In genomic region chr19:2603320-2603719, GRCh38 we compare ENCODE assay signal across 8 cellular contexts.
DNase-seq lines count a peak whose midpoint lies in the region; ATAC-seq and TF ChIP-seq lines count a peak whose summit lies in the region.

No MANE protein-coding gene starts in this region.

- no peaks in the 10 kb centered on the region for H3K9me3 ChIP-seq in left ventricle myocardium inferior (replicated peaks)

- TF ChIP-seq CTCF in left ventricle myocardium inferior (IDR thresholded peaks at IDR 0.05; ENCODE audit: borderline replicate concordance) = no peak

- H3K27ac ChIP-seq in left ventricle myocardium inferior (replicated peaks) = peak overlapping the region; percentile 91

- H3K27me3 ChIP-seq in left ventricle myocardium inferior (ENCODE audit: low read depth) = no peaks in the 10 kb centered on the region

- H3K36me3 ChIP-seq in left ventricle myocardium inferior = no peaks in the 10 kb centered on the region

- no peak overlapping the region for H3K27ac Mint-ChIP-seq in T-helper 2 cell treated with Interferon-gamma antibody and Interleukin-4, amounts not matched to agents 5 μg/mL and 100 μg/mL, for 36 hours

- DNase-seq in ELR (ENCODE audit: low read depth) (peak; percentile 42), astrocyte of the hippocampus (ENCODE audit: low read depth, low spot score) (peak; percentile 94), left ventricle myocardium inferior (peak; percentile 61), skeletal muscle cell (ENCODE audit: low read depth) (no peak), Ammon's horn (ENCODE audit: low spot score) (no peak)
- no peak for DNase-seq in T-helper 2 cell treated with Interferon-gamma antibody and Interleukin-4, amounts not matched to agents 5 μg/mL and 100 μg/mL, for 36 hours (ENCODE audit: low spot score)

- intact Hi-C loops in left ventricle myocardium inferior (cut with micrococcal nuclease) = no loop called here

- H3K4me1 Mint-ChIP-seq in T-helper 2 cell treated with Interferon-gamma antibody and Interleukin-4, amounts not matched to agents 5 μg/mL and 100 μg/mL, for 36 hours (ENCODE audit: low read depth) = peaks cover 18% of the 10 kb centered on the region

- H3K4me3 ChIP-seq in left ventricle myocardium inferior = peak overlapping the region; percentile 45
- H3K4me3 ChIP-seq in skeletal muscle cell (ENCODE audit: low read depth, low read length) = peak overlapping the region; percentile 11

- H3K36me3 Mint-ChIP-seq in T-helper 2 cell treated with Interferon-gamma antibody and Interleukin-4, amounts not matched to agents 5 μg/mL and 100 μg/mL, for 36 hours (ENCODE audit: low read depth) = no peaks in the 10 kb centered on the region

- no peak for ATAC-seq in HG03354 (IDR thresholded peaks at IDR 0.05; ENCODE audit: poor library complexity, severe bottlenecking, unreplicated experiment)
- ATAC-seq in HG03039 (IDR thresholded peaks at IDR 0.05; ENCODE audit: unreplicated experiment) = no peak

- peaks cover 52% of the 10 kb centered on the region for H3K4me1 ChIP-seq in left ventricle myocardium inferior

- H3K9me3 Mint-ChIP-seq in T-helper 2 cell treated with Interferon-gamma antibody and Interleukin-4, amounts not matched to agents 5 μg/mL and 100 μg/mL, for 36 hours = no peaks in the 10 kb centered on the region

- H3K27me3 Mint-ChIP-seq in T-helper 2 cell treated with Interferon-gamma antibody and Interleukin-4, amounts not matched to agents 5 μg/mL and 100 μg/mL, for 36 hours (ENCODE audit: low read depth) = peaks cover 26% of the 10 kb centered on the region

- H3K4me3 Mint-ChIP-seq in T-helper 2 cell treated with Interferon-gamma antibody and Interleukin-4, amounts not matched to agents 5 μg/mL and 100 μg/mL, for 36 hours = no peak overlapping the region

Comparison
In these comparisons a context has a peak if more than half of its experiments do, and no peak if none do; other contexts are left out.
1. DNase-seq: peak in ELR (single experiment), astrocyte of the hippocampus (single experiment) and left ventricle myocardium inferior (single experiment); none in skeletal muscle cell (single experiment), T-helper 2 cell treated with Interferon-gamma antibody and Interleukin-4, amounts not matched to agents 5 μg/mL and 100 μg/mL, for 36 hours (single experiment) and Ammon's horn (single experiment).